ENCODE assay signal across 1 cellular context in genomic region chr17:30602027-30602795, GRCh38.
TF ChIP-seq lines count a peak whose summit lies in the region.

No MANE protein-coding gene starts in this region.

TF ChIP-seq in GM12878, 131 proteins besides CTCF, POLR2A, EP300 and RAD21:
- peak; percentile 63; the same call in 1 of the 2 replicates for TF ChIP-seq MLLT1 (IDR thresholded peaks at IDR 0.05)
